ENCODE assay signal across 1 cellular context in the genomic region with DNA sequence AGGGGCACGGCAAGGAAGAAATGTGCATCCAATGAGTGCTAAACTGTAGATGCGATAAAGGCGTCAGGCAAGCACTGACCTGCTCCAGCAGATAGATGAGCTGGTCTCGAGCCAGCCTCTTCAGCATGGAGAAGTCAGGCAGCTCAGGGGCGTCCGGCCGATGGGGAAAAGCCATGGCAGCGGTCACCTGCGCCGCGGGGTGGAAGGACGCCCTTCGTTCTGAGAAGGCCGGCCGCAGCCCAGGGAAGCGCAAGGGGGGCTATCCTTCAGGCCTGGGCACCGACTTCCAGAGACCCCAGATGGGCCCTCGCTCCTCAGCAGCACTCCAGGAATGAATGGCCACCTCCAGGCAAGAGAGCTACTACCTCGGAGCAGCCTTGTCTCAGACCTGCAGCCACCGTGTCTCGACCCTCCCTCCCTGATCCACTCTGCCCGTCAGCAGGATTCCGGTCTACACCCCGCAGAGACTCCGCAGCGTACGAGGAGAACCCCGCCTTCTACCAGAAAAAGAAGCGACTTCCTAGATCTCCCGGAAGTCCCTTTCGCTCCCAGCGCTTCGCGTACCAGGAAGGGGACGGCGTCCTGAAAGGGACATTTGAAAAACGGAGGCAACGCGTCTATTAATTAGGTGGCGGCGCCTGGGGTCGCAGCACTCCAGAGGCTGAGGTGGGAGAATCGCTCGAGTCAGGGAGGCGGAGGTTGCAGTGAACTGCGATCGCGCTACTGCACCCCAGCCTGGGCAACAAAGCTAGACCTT.
A peak's percentile ranks its signal among the peaks of the same experiment; 100 is the strongest.
TF ChIP-seq lines count a peak whose summit lies in the region.

Gene VPS33B (minus strand): TSS at position 520 of the 757 bp plus-strand sequence. CDS start 345 bp downstream, at position 175.

TF ChIP-seq in K562, 482 proteins besides CTCF, POLR2A, EP300 and RAD21 (continued from another document and continues in another):
- TF ChIP-seq FIP1L1 (IDR thresholded peaks at IDR 0.05; ENCODE audit: low read depth, low read length, poor library complexity, severe bottlenecking) = no peak
- TF ChIP-seq ZNF785 (CRISPR knock-in tag; IDR thresholded peaks at IDR 0.05) = no peak
- TF ChIP-seq SMARCC2 (IDR thresholded peaks at IDR 0.05; ENCODE audit: low read depth) = no peak
- TF ChIP-seq ZNF589 (CRISPR knock-in tag; IDR thresholded peaks at IDR 0.05; ENCODE audit: low read depth) = no peak; the same call in 1 of the 2 replicates
- no peak for TF ChIP-seq MXI1 (IDR thresholded peaks at IDR 0.05; ENCODE audit: low read depth, low read length)
- TF ChIP-seq POLR3A (IDR thresholded peaks at IDR 0.05; ENCODE audit: borderline replicate concordance, extremely low read depth, insufficient read depth, insufficient read length) = no peak
- no peak for TF ChIP-seq CBX1 (IDR thresholded peaks at IDR 0.05; ENCODE audit: low read depth)
- no peak for TF ChIP-seq ELK1 (CRISPR knock-in tag; IDR thresholded peaks at IDR 0.05)
- TF ChIP-seq TAF9B (IDR thresholded peaks at IDR 0.05; ENCODE audit: partially characterized antibody) = peak; percentile 45
- TF ChIP-seq GATAD2B (IDR thresholded peaks at IDR 0.05; ENCODE audit: borderline replicate concordance) = no peak; the same call in 1 of the 2 replicates
- no peak for TF ChIP-seq SOX6 (IDR thresholded peaks at IDR 0.05)
- TF ChIP-seq BDP1 (IDR thresholded peaks at IDR 0.05; ENCODE audit: insufficient read depth, insufficient read length) = no peak
- TF ChIP-seq ZNF75A (CRISPR knock-in tag; IDR thresholded peaks at IDR 0.05) = no peak
- peak; percentile 56; the same call in 1 of the 2 replicates for TF ChIP-seq ZNF395 (CRISPR knock-in tag; IDR thresholded peaks at IDR 0.05)
- peak; percentile 90 for TF ChIP-seq ZBTB40 (IDR thresholded peaks at IDR 0.05)
- no peak for TF ChIP-seq ZBTB40 (CRISPR knock-in tag; IDR thresholded peaks at IDR 0.05)
- TF ChIP-seq IFI16 (CRISPR knock-in tag; IDR thresholded peaks at IDR 0.05) = no peak
- no peak for TF ChIP-seq TCF15 (CRISPR knock-in tag; IDR thresholded peaks at IDR 0.05)
- TF ChIP-seq ZNF165 (CRISPR knock-in tag; IDR thresholded peaks at IDR 0.05; ENCODE audit: borderline replicate concordance) = no peak
- peak; percentile 70; the same call in 1 of the 2 replicates for TF ChIP-seq ZNF24 (IDR thresholded peaks at IDR 0.05)
- TF ChIP-seq KDM1A (IDR thresholded peaks at IDR 0.05) = no peak
- no peak for TF ChIP-seq ESRRA (IDR thresholded peaks at IDR 0.05; ENCODE audit: borderline replicate concordance, low read depth)
- peak; percentile 37; the same call in 1 of the 2 replicates for TF ChIP-seq SP1 (CRISPR knock-in tag; IDR thresholded peaks at IDR 0.05)
- 0 out of 2 replicates have a peak, but pooled peaks have one; percentile 13 for TF ChIP-seq CEBPG (CRISPR knock-in tag; IDR thresholded peaks at IDR 0.05)
- no peak for TF ChIP-seq CEBPG (tag; conservative IDR thresholded peaks at IDR 0.05 in 1 of 2, IDR thresholded peaks at IDR 0.05 in 1 of 2)
- TF ChIP-seq SIRT6 (IDR thresholded peaks at IDR 0.05; ENCODE audit: low read depth, low read length) = no peak
- TF ChIP-seq ZC3H11A (IDR thresholded peaks at IDR 0.05; ENCODE audit: low read depth, low read length) = no peak
- no peak for TF ChIP-seq OTX1 (CRISPR knock-in tag; IDR thresholded peaks at IDR 0.05)
- no peak for TF ChIP-seq DNMT1 (IDR thresholded peaks at IDR 0.05)
- TF ChIP-seq CCAR2 (IDR thresholded peaks at IDR 0.05; ENCODE audit: low read depth, low read length) = no peak
- no peak for TF ChIP-seq ZNF655 (CRISPR knock-in tag; IDR thresholded peaks at IDR 0.05)
- TF ChIP-seq SAP30 (IDR thresholded peaks at IDR 0.05; ENCODE audit: borderline replicate concordance, insufficient read depth, low read depth, low read length, poor library complexity, severe bottlenecking) = peak; percentile 85
- TF ChIP-seq RFX5 (IDR thresholded peaks at IDR 0.05; ENCODE audit: low read depth, low read length) = no peak
